In the genomic region with DNA sequence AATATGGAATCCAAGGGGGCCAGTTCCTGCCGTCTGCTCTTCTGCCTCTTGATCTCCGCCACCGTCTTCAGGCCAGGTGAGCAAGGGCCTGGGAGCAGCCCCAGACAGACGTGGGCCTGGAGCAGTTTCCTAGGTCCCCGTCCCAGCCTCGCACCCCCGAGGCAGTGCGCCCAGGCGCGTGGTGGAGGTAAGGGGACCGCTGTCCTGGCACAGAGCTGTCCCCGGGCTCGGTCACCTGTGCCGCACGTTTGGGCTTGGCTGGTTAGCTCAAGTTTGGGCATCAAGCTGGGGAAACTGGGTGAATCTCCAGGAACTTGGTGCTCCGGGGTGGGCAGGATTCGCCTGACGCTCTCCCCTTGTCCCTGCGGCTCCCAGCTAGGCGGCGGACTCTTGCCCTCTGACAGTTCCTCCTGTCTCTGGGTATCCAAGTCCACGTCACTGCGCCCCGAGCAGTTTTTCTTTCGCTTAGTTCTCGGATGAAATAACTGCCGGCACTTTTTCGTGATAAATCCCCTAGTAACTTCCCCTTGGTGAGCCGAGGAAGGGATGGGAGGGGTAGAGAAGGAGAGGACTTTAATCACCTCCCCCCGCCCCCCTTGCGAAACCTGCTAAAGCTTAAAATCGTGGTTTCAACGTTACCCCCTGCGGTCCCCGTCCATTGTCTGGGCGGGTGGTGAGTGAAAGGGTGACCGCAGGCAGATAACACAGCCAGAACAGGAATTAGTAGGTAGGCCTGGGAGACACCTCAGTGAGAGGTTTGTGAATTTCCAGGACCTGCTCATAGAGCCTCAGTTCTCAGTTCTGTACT, we compare ENCODE assay signal across 8 cellular contexts. TPM values are rescaled to one million over a fixed set of nuclear protein-coding genes. Genes with fewer than 3 reads are reported as not detected.
DNase-seq lines count a peak whose midpoint lies in the region; ATAC-seq and TF ChIP-seq lines count a peak whose summit lies in the region.

No MANE protein-coding gene starts in this region.

- peak overlapping the region; percentile 89 for H3K4me3 Mint-ChIP-seq in activated T-cell treated with anti-CD3 and anti-CD28 coated beads, Interleukin-2, amount 50 U/mL, for 24 hours

- H3K4me1 ChIP-seq in OCI-LY1 (ENCODE audit: insufficient read depth, low read length, severe bottlenecking) (peaks cover 31% of the 10 kb centered on the region), esophagus muscularis mucosa (peaks cover 32 to 44% (median 39%) of the 10 kb centered on the region in 4 donors), muscle layer of duodenum (ENCODE audit: control insufficient read depth in 1 of 2, insufficient read depth in 2 of 2, low read length in 2 of 2) (peaks cover 0 to 34% of the 10 kb centered on the region in 2 donors)

- H3K27me3 ChIP-seq in OCI-LY1 (ENCODE audit: insufficient read depth, low read length), result no peaks in the 10 kb centered on the region
- H3K27me3 ChIP-seq in esophagus muscularis mucosa, result no peaks in the 10 kb centered on the region
- no peaks in the 10 kb centered on the region for H3K27me3 ChIP-seq in muscle layer of duodenum (ENCODE audit: low read depth, low read length)

- H3K4me3 ChIP-seq in OCI-LY1 (ENCODE audit: low read depth, low read length, poor library complexity, severe bottlenecking), result peak overlapping the region; percentile 78
- peak overlapping the region; percentile 66 to 74 (median 70) for H3K4me3 ChIP-seq in esophagus muscularis mucosa
- H3K4me3 ChIP-seq in muscle layer of duodenum (ENCODE audit: low read depth in 1 of 2, low read length in 2 of 2), result peak overlapping the region; percentile 86 to 92

- peak overlapping the region; percentile 99 for H3K27ac Mint-ChIP-seq in activated T-cell treated with anti-CD3 and anti-CD28 coated beads, Interleukin-2, amount 50 U/mL, for 24 hours

- 0 out of 2 replicates have a peak, but pooled peaks cover 3% of the 10 kb centered on the region for H3K36me3 ChIP-seq in OCI-LY1 (ENCODE audit: insufficient read depth, low read length)
- H3K36me3 ChIP-seq in esophagus muscularis mucosa, result no peaks in the 10 kb centered on the region
- peaks cover 0 to 35% of the 10 kb centered on the region in 2 donors for H3K36me3 ChIP-seq in muscle layer of duodenum (ENCODE audit: control insufficient read depth in 1 of 2, insufficient read depth in 2 of 2, low read length in 2 of 2)

- peaks cover 4% of the 10 kb centered on the region; the same call in 1 of the 2 replicates for H3F3A ChIP-seq in OCI-LY1 (ENCODE audit: insufficient read depth, low read length)

- H2AFZ ChIP-seq in OCI-LY1 (ENCODE audit: low read length), result no peak overlapping the region

- WGBS in esophagus muscularis mucosa, result 4% methylated on average over 13 of the region's 37 CpGs

- no peaks in the 10 kb centered on the region for H3K9me3 ChIP-seq in OCI-LY1 (ENCODE audit: low read length)
- H3K9me3 ChIP-seq in esophagus muscularis mucosa, result no peaks in the 10 kb centered on the region
- no peaks in the 10 kb centered on the region for H3K9me3 ChIP-seq in muscle layer of duodenum (ENCODE audit: control insufficient read depth in 1 of 2, low read length in 2 of 2)

- DNase-seq in AML-193 (lab: John Stamatoyannopoulos, UW), result peak; percentile 99
- DNase-seq in activated T-cell treated with anti-CD3 and anti-CD28 coated beads, Interleukin-2, amount 50 U/mL, for 24 hours, result peak; percentile 78
- DNase-seq in esophagus muscularis mucosa (ENCODE audit: extremely low spot score), result no peak
- DNase-seq in stimulated activated naive CD4-positive, alpha-beta T cell (lab: John Stamatoyannopoulos, UW), result peak; percentile 20 to 53 (median 36)

- peaks cover 22% of the 10 kb centered on the region for H3K27me3 Mint-ChIP-seq in activated T-cell treated with anti-CD3 and anti-CD28 coated beads, Interleukin-2, amount 50 U/mL, for 24 hours

- peaks cover 52% of the 10 kb centered on the region for H3K4me1 Mint-ChIP-seq in activated T-cell treated with anti-CD3 and anti-CD28 coated beads, Interleukin-2, amount 50 U/mL, for 24 hours (ENCODE audit: low read depth)

- peak overlapping the region; percentile 92 for H3K9ac ChIP-seq in OCI-LY1 (ENCODE audit: low read length)

- H4K20me1 ChIP-seq in OCI-LY1 (ENCODE audit: insufficient read depth, low read length), result no peaks in the 10 kb centered on the region

- H3K9me2 ChIP-seq in OCI-LY1 (ENCODE audit: low read depth, low read length), result no peaks in the 10 kb centered on the region

- peak overlapping the region; percentile 96 for H3K4me2 ChIP-seq in OCI-LY1 (ENCODE audit: low read length)

- TF ChIP-seq EP300 in esophagus muscularis mucosa (IDR thresholded peaks at IDR 0.05), result no peak

- peaks cover 21% of the 10 kb centered on the region for H3K36me3 Mint-ChIP-seq in activated T-cell treated with anti-CD3 and anti-CD28 coated beads, Interleukin-2, amount 50 U/mL, for 24 hours (ENCODE audit: low read depth)

- H3K79me2 ChIP-seq in OCI-LY1 (ENCODE audit: insufficient read depth, low read length), result peaks cover 28% of the 10 kb centered on the region

- TF ChIP-seq POLR2A in esophagus muscularis mucosa (IDR thresholded peaks at IDR 0.05; ENCODE audit: low read depth), result no peak

- peak; percentile 27 for ATAC-seq in GM18909 (IDR thresholded peaks at IDR 0.05; ENCODE audit: poor library complexity, unreplicated experiment)
- ATAC-seq in HG03196 (IDR thresholded peaks at IDR 0.05; ENCODE audit: unreplicated experiment), result peak; percentile 26

- H3K27ac ChIP-seq in OCI-LY1 (ENCODE audit: low read depth, low read length, poor library complexity, severe bottlenecking), result peak overlapping the region; percentile 99
- H3K27ac ChIP-seq in esophagus muscularis mucosa (replicated peaks in 1 of 4), result peak overlapping the region; percentile 74 to 82 (median 76)
- peak overlapping the region; percentile 96 for H3K27ac ChIP-seq in muscle layer of duodenum (ENCODE audit: low read length)

- H3K9me3 Mint-ChIP-seq in activated T-cell treated with anti-CD3 and anti-CD28 coated beads, Interleukin-2, amount 50 U/mL, for 24 hours, result no peaks in the 10 kb centered on the region

- intact Hi-C loops in esophagus muscularis mucosa (cut with DNase I), result loop anchor here (5.0 kb wide), 2 partner anchors 150 to 740 kb away; no protein-coding TSS in a partner anchor

- TF ChIP-seq CTCF in OCI-LY1 (IDR thresholded peaks at IDR 0.05; ENCODE audit: low read length), result no peak
- TF ChIP-seq CTCF in esophagus muscularis mucosa (IDR thresholded peaks at IDR 0.05), result peak in 1 of 3 experiments; percentile 16

RNA-seq across cellular contexts. Expression of a gene that starts 0.9 kb away (rescaled TPM):
- 10 to 100 TPM; 19.0 to 26.2 (median 22.6) TPM for total RNA-seq in esophagus muscularis mucosa
